7 cellular contexts compared by ENCODE assay signal in genomic region chr9:79573697-79573976, GRCh38. TPM values are rescaled to one million over a fixed set of nuclear protein-coding genes. Genes with fewer than 3 reads are reported as not detected.
DNase-seq lines count a peak whose midpoint lies in the region; ATAC-seq, FAIRE-seq and TF ChIP-seq lines count a peak whose summit lies in the region.

No MANE protein-coding gene starts in this region.

- no peak for TF ChIP-seq POLR2A in H54 (IDR thresholded peaks at IDR 0.05; ENCODE audit: low read depth, low read length)

- FAIRE-seq in H54 (lab: Jason Lieb, UNC) (peak; percentile 80), small intestine (lab: Jason Lieb, UNC) (no peak)

- H3K4me3 ChIP-seq in SJSA1 = peak overlapping the region; percentile 91
- peak overlapping the region; percentile 98 for H3K4me3 ChIP-seq in right cardiac atrium (ENCODE audit: low read length)
- peak overlapping the region; percentile 96 to 99 for H3K4me3 ChIP-seq in small intestine (ENCODE audit: low read depth in 1 of 2, low read length in 2 of 2)

- WGBS in right cardiac atrium = 28% methylated on average over 6 of the region's 6 CpGs
- WGBS in small intestine, 3 donors = 4 to 10% (median 10%) methylated on average over 6 of the region's 6 CpGs

- intact Hi-C loops in right cardiac atrium (cut with DNase I) = loop anchor here in 1 of 4 donors (5.0 kb wide), 1 partner anchor 49 kb away; no protein-coding TSS in a partner anchor

- peaks cover 38% of the 10 kb centered on the region for H3K4me1 ChIP-seq in SJSA1 (replicated peaks)
- H3K4me1 ChIP-seq in right cardiac atrium (ENCODE audit: control insufficient read depth, insufficient read depth, low read length) = no peaks in the 10 kb centered on the region
- H3K4me1 ChIP-seq in small intestine (ENCODE audit: control insufficient read depth in 2 of 2, insufficient read depth in 1 of 2, low read depth in 1 of 2, low read length in 1 of 2) = peaks cover 7 to 8% of the 10 kb centered on the region in 2 donors

- H3K27me3 ChIP-seq in SJSA1 (replicated peaks) = no peaks in the 10 kb centered on the region
- no peaks in the 10 kb centered on the region for H3K27me3 ChIP-seq in right cardiac atrium (ENCODE audit: control insufficient read depth, insufficient read depth)
- no peaks in the 10 kb centered on the region for H3K27me3 ChIP-seq in small intestine (ENCODE audit: control insufficient read depth in 2 of 2, insufficient read depth in 2 of 2, low read length in 2 of 2)

- ATAC-seq in right cardiac atrium = no peak
- ATAC-seq in HG02840 (IDR thresholded peaks at IDR 0.05; ENCODE audit: low FRiP score, unreplicated experiment) = no peak
- ATAC-seq in GM19455 (IDR thresholded peaks at IDR 0.05; ENCODE audit: unreplicated experiment) = no peak

- peaks cover 45% of the 10 kb centered on the region for H3K36me3 ChIP-seq in SJSA1
- H3K36me3 ChIP-seq in small intestine (ENCODE audit: control insufficient read depth in 2 of 2, insufficient read depth in 2 of 2, low read length in 2 of 2) = no peaks in the 10 kb centered on the region

- in situ Hi-C loops in G401 (cut with HindIII; ENCODE audit: low sequenced_read_pairs) = no loop called here

- H3K27ac ChIP-seq in SJSA1 (peak overlapping the region; percentile 89), right cardiac atrium (ENCODE audit: low read length) (no peak overlapping the region), small intestine (ENCODE audit: low read depth in 1 of 2, low read length in 1 of 2) (peak overlapping the region in 1 of 2 donors; percentile 98)

- DNase-seq in H54 (ENCODE audit: insufficient read length, low spot score) (no peak), SJSA1 (ENCODE audit: low read depth in 1 of 2, low spot score in 2 of 2) (peak in 1 of 2 experiments; percentile 41), right cardiac atrium (no peak), small intestine (peak; percentile 23), G401 (ENCODE audit: low spot score) (no peak)

- no peaks in the 10 kb centered on the region for H3K9me3 ChIP-seq in SJSA1 (replicated peaks)
- no peaks in the 10 kb centered on the region for H3K9me3 ChIP-seq in right cardiac atrium (ENCODE audit: control insufficient read depth, low read length)
- no peaks in the 10 kb centered on the region for H3K9me3 ChIP-seq in small intestine (ENCODE audit: control insufficient read depth, low read depth)

RNA-seq across cellular contexts. Expression of gene TLE4, which starts 1.9 kb away (rescaled TPM):
- 54.6 and 64.5 TPM in 2 replicates for total RNA-seq in SJSA1 (2014; rRNA removed; shearing (Covaris generic))
- total RNA-seq in right cardiac atrium = 10 to 100 TPM; 16.3 to 20.1 (median 18.7) TPM
- polyA plus RNA-seq in right cardiac atrium (5.9 TPM), small intestine (1 to 10 TPM; 4.0 to 8.4 (median 8.0) TPM)
- 65.7 and 78.6 TPM in 2 replicates for total RNA-seq in G401 (2014; rRNA removed; shearing (Covaris generic))
